Comparison of ENCODE assay signal across 28 cellular contexts in genomic region chr19:33756177-33756576, GRCh38.
"Had no signal": no experiment of that assay in that cellular context is flagged by ENCODE, and none has a peak within 500 bp of the region (broad histone marks: within the 10 kb centered on the region; RNA-seq: fewer than 3 reads in every experiment).

No MANE protein-coding gene starts in this region.

- H3K4me3 Mint-ChIP-seq: activated CD4-positive, alpha-beta memory T cell treated with anti-CD3 and anti-CD28 coated beads, Interleukin-2, amount 10 ng/mL, durations not matched to agents 7 days and 5 days; activated CD4-positive, alpha-beta T cell treated with anti-CD3 and anti-CD28 coated beads, Interleukin-2, amount 10 ng/mL, durations not matched to agents 7 days and 5 days; activated naive CD4-positive, alpha-beta T cell treated with anti-CD3 and anti-CD28 coated beads, Interleukin-2, amount 10 ng/mL, durations not matched to agents 7 days and 5 days; activated naive CD8-positive, alpha-beta T cell treated with anti-CD3 and anti-CD28 coated beads, Interleukin-2, amount 10 ng/mL, durations not matched to agents 7 days and 5 days; activated T-cell treated with anti-CD3 and anti-CD28 coated beads, Interleukin-2, amount 50 U/mL, for 24 hours; activated T-cell treated with anti-CD3 and anti-CD28 coated beads, Interleukin-2, amount 50 U/mL, for 72 hours; effector memory CD8-positive, alpha-beta T cell had no signal

- H3K4me1 ChIP-seq: ascending aorta, breast epithelium, foreskin keratinocyte had no signal

- H3K27me3 Mint-ChIP-seq: activated CD4-positive, alpha-beta memory T cell treated with anti-CD3 and anti-CD28 coated beads, Interleukin-2, amount 10 ng/mL, durations not matched to agents 7 days and 5 days; activated CD4-positive, alpha-beta T cell treated with anti-CD3 and anti-CD28 coated beads, Interleukin-2, amount 10 ng/mL, durations not matched to agents 7 days and 5 days; activated naive CD8-positive, alpha-beta T cell treated with anti-CD3 and anti-CD28 coated beads, Interleukin-2, amount 10 ng/mL, durations not matched to agents 7 days and 5 days had no signal

- H3K27ac Mint-ChIP-seq: activated CD4-positive, alpha-beta memory T cell treated with anti-CD3 and anti-CD28 coated beads, Interleukin-2, amount 10 ng/mL, durations not matched to agents 7 days and 5 days; activated CD4-positive, alpha-beta T cell treated with anti-CD3 and anti-CD28 coated beads, Interleukin-2, amount 10 ng/mL, durations not matched to agents 7 days and 5 days; activated naive CD4-positive, alpha-beta T cell treated with anti-CD3 and anti-CD28 coated beads, Interleukin-2, amount 10 ng/mL, durations not matched to agents 7 days and 5 days; activated naive CD4-positive, alpha-beta T cell treated with anti-CD3 and anti-CD28 coated beads, Interleukin-2, amount 50 U/mL, for 72 hours; activated naive CD8-positive, alpha-beta T cell treated with anti-CD3 and anti-CD28 coated beads, Interleukin-2, amount 10 ng/mL, durations not matched to agents 7 days and 5 days; activated T-cell treated with anti-CD3 and anti-CD28 coated beads, Interleukin-2, amount 50 U/mL, for 24 hours; activated T-cell treated with anti-CD3 and anti-CD28 coated beads, Interleukin-2, amount 50 U/mL, for 72 hours; effector memory CD8-positive, alpha-beta T cell had no signal

- H3K9me3 ChIP-seq: ascending aorta, breast epithelium, esophagus muscularis mucosa, gastrocnemius medialis had no signal

- H3K27ac ChIP-seq: ascending aorta, breast epithelium, cardiac muscle cell, esophagus muscularis mucosa, foreskin keratinocyte, gastrocnemius medialis had no signal

- ATAC-seq: activated naive CD4-positive, alpha-beta T cell treated with anti-CD3 and anti-CD28 coated beads, Interleukin-2, amount 50 U/mL, for 72 hours; activated T-cell treated with anti-CD3 and anti-CD28 coated beads, Interleukin-2, amount 50 U/mL, for 72 hours; effector memory CD8-positive, alpha-beta T cell had no signal

- H3K4me1 Mint-ChIP-seq: activated CD4-positive, alpha-beta memory T cell treated with anti-CD3 and anti-CD28 coated beads, Interleukin-2, amount 10 ng/mL, durations not matched to agents 7 days and 5 days; activated CD4-positive, alpha-beta T cell treated with anti-CD3 and anti-CD28 coated beads, Interleukin-2, amount 10 ng/mL, durations not matched to agents 7 days and 5 days; activated naive CD4-positive, alpha-beta T cell treated with anti-CD3 and anti-CD28 coated beads, Interleukin-2, amount 10 ng/mL, durations not matched to agents 7 days and 5 days; activated naive CD8-positive, alpha-beta T cell treated with anti-CD3 and anti-CD28 coated beads, Interleukin-2, amount 10 ng/mL, durations not matched to agents 7 days and 5 days had no signal

- H3K36me3 ChIP-seq: ascending aorta, breast epithelium, cardiac muscle cell, esophagus muscularis mucosa, gastrocnemius medialis had no signal

- H3K9me3 Mint-ChIP-seq: activated CD4-positive, alpha-beta memory T cell treated with anti-CD3 and anti-CD28 coated beads, Interleukin-2, amount 10 ng/mL, durations not matched to agents 7 days and 5 days; activated CD4-positive, alpha-beta T cell treated with anti-CD3 and anti-CD28 coated beads, Interleukin-2, amount 10 ng/mL, durations not matched to agents 7 days and 5 days; activated naive CD4-positive, alpha-beta T cell treated with anti-CD3 and anti-CD28 coated beads, Interleukin-2, amount 10 ng/mL, durations not matched to agents 7 days and 5 days; activated naive CD4-positive, alpha-beta T cell treated with anti-CD3 and anti-CD28 coated beads, Interleukin-2, amount 50 U/mL, for 72 hours; activated naive CD8-positive, alpha-beta T cell treated with anti-CD3 and anti-CD28 coated beads, Interleukin-2, amount 10 ng/mL, durations not matched to agents 7 days and 5 days; activated T-cell treated with anti-CD3 and anti-CD28 coated beads, Interleukin-2, amount 50 U/mL, for 24 hours; activated T-cell treated with anti-CD3 and anti-CD28 coated beads, Interleukin-2, amount 50 U/mL, for 72 hours; effector memory CD8-positive, alpha-beta T cell had no signal

- H3K4me3 ChIP-seq: ascending aorta, breast epithelium, cardiac muscle cell, esophagus muscularis mucosa, gastrocnemius medialis had no signal

- DNase-seq: activated CD4-positive, alpha-beta memory T cell treated with anti-CD3 and anti-CD28 coated beads, Interleukin-2, amount 10 ng/mL, durations not matched to agents 7 days and 5 days; activated CD4-positive, alpha-beta T cell treated with anti-CD3 and anti-CD28 coated beads for 1 hour; activated CD4-positive, alpha-beta T cell treated with anti-CD3 and anti-CD28 coated beads for 4 hours; activated CD4-positive, alpha-beta T cell treated with anti-CD3 and anti-CD28 coated beads, Interleukin-2, amount 10 ng/mL, durations not matched to agents 7 days and 5 days; activated CD4-positive, alpha-beta T cell treated with anti-CD3 and anti-CD28 coated beads, Interleukin-2, amount 50 U/mL, for 4 hours; activated CD8-positive, alpha-beta memory T cell treated with anti-CD3 and anti-CD28 coated beads, Interleukin-2, amount 50 U/mL, for 48 hours; activated gamma-delta T cell; activated naive CD4-positive, alpha-beta T cell; activated naive CD4-positive, alpha-beta T cell treated with anti-CD3 and anti-CD28 coated beads, Interleukin-2, amount 10 ng/mL, durations not matched to agents 7 days and 5 days; activated naive CD8-positive, alpha-beta T cell treated with anti-CD3 and anti-CD28 coated beads, Interleukin-2, amount 10 ng/mL, durations not matched to agents 7 days and 5 days; activated T-cell treated with anti-CD3 and anti-CD28 coated beads for 4 hours; activated T-cell treated with anti-CD3 and anti-CD28 coated beads, Interleukin-2, amount 50 U/mL, for 24 hours; activated T-cell treated with anti-CD3 and anti-CD28 coated beads, Interleukin-2, amount 50 U/mL, for 72 hours; central memory CD4-positive, alpha-beta T cell; cortex of kidney; dermis blood vessel endothelial cell; effector CD4-positive, alpha-beta T cell; effector memory CD8-positive, alpha-beta T cell; erythroblast; foreskin keratinocyte; gastrocnemius medialis; T-helper 2 cell had no signal

- H3K27me3 ChIP-seq: ascending aorta, cardiac muscle cell, foreskin keratinocyte had no signal

- H3K36me3 Mint-ChIP-seq: activated naive CD4-positive, alpha-beta T cell treated with anti-CD3 and anti-CD28 coated beads, Interleukin-2, amount 10 ng/mL, durations not matched to agents 7 days and 5 days; activated naive CD4-positive, alpha-beta T cell treated with anti-CD3 and anti-CD28 coated beads, Interleukin-2, amount 50 U/mL, for 72 hours; activated naive CD8-positive, alpha-beta T cell treated with anti-CD3 and anti-CD28 coated beads, Interleukin-2, amount 10 ng/mL, durations not matched to agents 7 days and 5 days; brain had no signal
